ENCODE assay signal across 8 cellular contexts in genomic region chr12:91381309-91381804, GRCh38.
A peak's percentile ranks its signal among the peaks of the same experiment; 100 is the strongest.
DNase-seq lines count a peak whose midpoint lies in the region; ATAC-seq and TF ChIP-seq lines count a peak whose summit lies in the region.

No MANE protein-coding gene starts in this region.

- peak overlapping the region; percentile 99 for H3K27ac ChIP-seq in HUES64 (ENCODE audit: low read depth, low read length)

- H3K27me3 Mint-ChIP-seq in activated CD4-positive, alpha-beta memory T cell treated with anti-CD3 and anti-CD28 coated beads, Interleukin-2, amount 10 ng/mL, durations not matched to agents 7 days and 5 days, result peaks cover 2% of the 10 kb centered on the region
- peaks cover 2 to 11% (median 3%) of the 10 kb centered on the region in 5 donors for H3K27me3 Mint-ChIP-seq in naive thymus-derived CD8-positive, alpha-beta T cell

- H3K9me3 ChIP-seq in HUES64 (ENCODE audit: insufficient read depth, low read depth, low read length), result no peaks in the 10 kb centered on the region

- peak overlapping the region; percentile 87 for H3K9ac ChIP-seq in HUES64 (ENCODE audit: low read depth, low read length)

- no peaks in the 10 kb centered on the region for H3K27me3 ChIP-seq in HUES64 (ENCODE audit: insufficient read depth, low read length)

- peak; percentile 74 for ATAC-seq in GM21447 (IDR thresholded peaks at IDR 0.05; ENCODE audit: unreplicated experiment)
- ATAC-seq in naive thymus-derived CD8-positive, alpha-beta T cell, result peak; percentile 30 to 62

- peak overlapping the region; percentile 61 for H3K4me3 ChIP-seq in HUES64 (ENCODE audit: low read length)
- H3K4me3 ChIP-seq in fibroblast of villous mesenchyme (ENCODE audit: low read depth, low read length), result peak overlapping the region; percentile 64

- H3K4me3 Mint-ChIP-seq in activated CD4-positive, alpha-beta memory T cell treated with anti-CD3 and anti-CD28 coated beads, Interleukin-2, amount 10 ng/mL, durations not matched to agents 7 days and 5 days, result peak overlapping the region; percentile 67
- H3K4me3 Mint-ChIP-seq in naive thymus-derived CD8-positive, alpha-beta T cell, result peak overlapping the region; percentile 70 to 89 (median 86)

- H3K27ac Mint-ChIP-seq in activated CD4-positive, alpha-beta memory T cell treated with anti-CD3 and anti-CD28 coated beads, Interleukin-2, amount 10 ng/mL, durations not matched to agents 7 days and 5 days, result no peak overlapping the region
- H3K27ac Mint-ChIP-seq in naive thymus-derived CD8-positive, alpha-beta T cell, result peak overlapping the region in 4 of 10 donors; percentile 3 to 87 (median 42)

- peaks cover 10% of the 10 kb centered on the region for H3K4me1 Mint-ChIP-seq in activated CD4-positive, alpha-beta memory T cell treated with anti-CD3 and anti-CD28 coated beads, Interleukin-2, amount 10 ng/mL, durations not matched to agents 7 days and 5 days
- peaks cover 4 to 10% (median 8%) of the 10 kb centered on the region in 4 donors for H3K4me1 Mint-ChIP-seq in naive thymus-derived CD8-positive, alpha-beta T cell

- CTCF ChIA-PET in activated CD4-positive, alpha-beta memory T cell treated with anti-CD3 and anti-CD28 coated beads, Interleukin-2, amount 10 ng/mL, durations not matched to agents 7 days and 5 days (lab: Charles Lee), result interaction anchor here (0.7 to 2.2 kb wide), 37 partner anchors 8 to 1268 kb away, joined by 3 to 16 read pairs (median 4); partner anchors contain the start of gene BTG1

- POLR2A ChIA-PET in activated CD4-positive, alpha-beta memory T cell treated with anti-CD3 and anti-CD28 coated beads, Interleukin-2, amount 10 ng/mL, durations not matched to agents 7 days and 5 days (lab: Charles Lee), result interaction anchor here (1.4 to 1.9 kb wide), 3 partner anchors 763 to 1023 kb away, joined by 3 to 10 read pairs (median 9); partner anchors contain the start of gene BTG1
- POLR2A ChIA-PET in naive thymus-derived CD8-positive, alpha-beta T cell (lab: Charles Lee), result interaction anchor here (0.5 to 2.0 kb wide), 3 partner anchors 764 to 1188 kb away, joined by 3 to 25 read pairs (median 4); partner anchors contain the start of gene BTG1

- 2% methylated on average over 11 of the region's 11 CpGs for WGBS in HUES64

- DNase-seq in ELR (ENCODE audit: low read depth) (peak; percentile 56), fibroblast of villous mesenchyme (ENCODE audit: low read depth) (peak; percentile 89), SW 1271 (lab: John Stamatoyannopoulos, UW) (no peak)
- DNase-seq in activated CD4-positive, alpha-beta memory T cell treated with anti-CD3 and anti-CD28 coated beads, Interleukin-2, amount 10 ng/mL, durations not matched to agents 7 days and 5 days, result no peak
- peak in 3 of 10 donors; percentile 8 to 16 (median 8) for DNase-seq in naive thymus-derived CD8-positive, alpha-beta T cell
- DNase-seq in stimulated activated CD4-positive, alpha-beta T cell treated with anti-CD3 and anti-CD28 coated beads, Interleukin-4, amount 100 ng/mL, for 1 hour, result no peak

- no peaks in the 10 kb centered on the region for H3K9me3 Mint-ChIP-seq in activated CD4-positive, alpha-beta memory T cell treated with anti-CD3 and anti-CD28 coated beads, Interleukin-2, amount 10 ng/mL, durations not matched to agents 7 days and 5 days
- H3K9me3 Mint-ChIP-seq in naive thymus-derived CD8-positive, alpha-beta T cell, result no peaks in the 10 kb centered on the region

- no peaks in the 10 kb centered on the region for H3K36me3 Mint-ChIP-seq in activated CD4-positive, alpha-beta memory T cell treated with anti-CD3 and anti-CD28 coated beads, Interleukin-2, amount 10 ng/mL, durations not matched to agents 7 days and 5 days (ENCODE audit: low read depth)
- H3K36me3 Mint-ChIP-seq in naive thymus-derived CD8-positive, alpha-beta T cell, result no peaks in the 10 kb centered on the region

- H3K4me1 ChIP-seq in HUES64 (ENCODE audit: insufficient read depth, low read length), result peaks cover 39% of the 10 kb centered on the region

- no peak for TF ChIP-seq CTCF in fibroblast of villous mesenchyme (IDR thresholded peaks at IDR 0.05; ENCODE audit: insufficient read depth, low read depth, low read length)

- no peaks in the 10 kb centered on the region for H3K36me3 ChIP-seq in HUES64 (ENCODE audit: insufficient read depth, low read length)

Comparison
In these comparisons a context has a peak if more than half of its experiments do, and no peak if none do; other contexts are left out.
1. DNase-seq: peak in ELR (single experiment) and fibroblast of villous mesenchyme (single experiment); none in activated CD4-positive, alpha-beta memory T cell treated with anti-CD3 and anti-CD28 coated beads, Interleukin-2, amount 10 ng/mL, durations not matched to agents 7 days and 5 days (single experiment), SW 1271 (0 of 2) and stimulated activated CD4-positive, alpha-beta T cell treated with anti-CD3 and anti-CD28 coated beads, Interleukin-4, amount 100 ng/mL, for 1 hour (single experiment).